In genomic region chr5:78677777-78678668, GRCh38 we compare ENCODE assay signal across 8 cellular contexts. TPM values are rescaled to one million over a fixed set of nuclear protein-coding genes. Genes with fewer than 3 reads are reported as not detected.
DNase-seq lines count a peak whose midpoint lies in the region; ATAC-seq and TF ChIP-seq lines count a peak whose summit lies in the region.

No MANE protein-coding gene starts in this region.

- TF ChIP-seq CTCF in GM13976 (IDR thresholded peaks at IDR 0.05; ENCODE audit: borderline replicate concordance, control extremely low read depth, extremely low read depth, insufficient read depth, missing control alignments) (no peak), fibroblast of lung (conservative IDR thresholded peaks at IDR 0.05 in 1 of 2, IDR thresholded peaks at IDR 0.05 in 1 of 2; ENCODE audit: low read depth in 1 of 2, low read length in 2 of 2) (peak; percentile 11 to 21)

- H3K27ac ChIP-seq in fibroblast of lung (ENCODE audit: insufficient read depth, low read length) (peak overlapping the region; percentile 72), skeletal muscle tissue (ENCODE audit: low read depth, low read length) (peak overlapping the region; percentile 50)

- H3K9me3 ChIP-seq in fibroblast of lung (ENCODE audit: control insufficient read depth, insufficient read depth, low read depth, low read length) (no peaks in the 10 kb centered on the region), skeletal muscle tissue (ENCODE audit: control insufficient read depth in 3 of 3, low read length in 3 of 3) (no peaks in the 10 kb centered on the region)

- DNase-seq in GM13976 (ENCODE audit: low spot score): peak; percentile 44
- peak; percentile 82 for DNase-seq in NCI-H446 treated with DMSO at 0.1 percent for 48 hours (lab: John Stamatoyannopoulos, UW)
- DNase-seq in fibroblast of lung (ENCODE audit: low read depth in 2 of 2): peak; percentile 98 to 99
- no peak for DNase-seq in iPS-NIHi7 (ENCODE audit: extremely low spot score)
- DNase-seq in NCI-H146 (lab: John Stamatoyannopoulos, UW): no peak

- H3K79me2 ChIP-seq in fibroblast of lung (ENCODE audit: control insufficient read depth, insufficient read depth, low read length): no peaks in the 10 kb centered on the region

- H3K4me1 ChIP-seq in fibroblast of lung (ENCODE audit: control insufficient read depth, extremely low read depth, insufficient read depth, low read length) (peaks cover 14% of the 10 kb centered on the region), skeletal muscle tissue (ENCODE audit: control insufficient read depth in 3 of 3, insufficient read depth in 3 of 3, low read length in 3 of 3) (peaks cover 0 to 2% (median 0%) of the 10 kb centered on the region in 3 donors)

- H3K9ac ChIP-seq in fibroblast of lung (ENCODE audit: insufficient read depth, low read length) (peak overlapping the region; percentile 20), skeletal muscle tissue (ENCODE audit: low read depth in 1 of 3, low read length in 3 of 3) (no peak overlapping the region)

- in situ Hi-C loops in GM13976 (cut with MboI; ENCODE audit: low sequenced_read_pairs, unreplicated experiment): no loop called here

- H3K4me3 ChIP-seq in fibroblast of lung (replicated peaks in 1 of 4; ENCODE audit: control extremely low read depth in 1 of 4, insufficient read depth in 1 of 4, low read depth in 3 of 4, low read length in 4 of 4) (peak overlapping the region in 1 of 4 experiments; percentile 3), skeletal muscle tissue (ENCODE audit: low read length in 3 of 3) (no peak overlapping the region)

- ATAC-seq in GM19035 (IDR thresholded peaks at IDR 0.05; ENCODE audit: unreplicated experiment): no peak
- no peak for ATAC-seq in HG03039 (IDR thresholded peaks at IDR 0.05; ENCODE audit: unreplicated experiment)

- H3K27me3 ChIP-seq in fibroblast of lung (ENCODE audit: control insufficient read depth, insufficient read depth, low read length) (no peaks in the 10 kb centered on the region), skeletal muscle tissue (ENCODE audit: control insufficient read depth in 3 of 3, insufficient read depth in 3 of 3, low read length in 3 of 3) (no peaks in the 10 kb centered on the region)

- peak overlapping the region; percentile 8 for H3K4me2 ChIP-seq in fibroblast of lung (ENCODE audit: extremely low read depth, insufficient read depth, low read length)

- no peaks in the 10 kb centered on the region for H4K20me1 ChIP-seq in fibroblast of lung (ENCODE audit: control insufficient read depth, extremely low read depth, insufficient read depth, low read length)

- H3K36me3 ChIP-seq in fibroblast of lung (ENCODE audit: control insufficient read depth, insufficient read depth, low read length): no peaks in the 10 kb centered on the region
- H3K36me3 ChIP-seq in skeletal muscle tissue (ENCODE audit: control insufficient read depth in 3 of 3, insufficient read depth in 3 of 3, low read length in 3 of 3): no peaks in the 10 kb centered on the region

- H2AFZ ChIP-seq in fibroblast of lung (ENCODE audit: low read length): no peak overlapping the region

RNA-seq across cellular contexts. Expression of gene LHFPL2, which starts 29.5 kb away (rescaled TPM):
- total RNA-seq in fibroblast of lung (38.8 and 51.4 TPM in 2 replicates), skeletal muscle tissue (54.8 TPM)
- 13.7 and 27.4 TPM in 2 replicates for polyA plus RNA-seq in fibroblast of lung
- 14.6 and 32.5 TPM in 2 replicates for polyA plus RNA-seq in fibroblast of lung (2012)
- 13.7 and 57.6 TPM in 2 replicates for polyA minus RNA-seq in fibroblast of lung (ENCODE audit: low replicate concordance)

Comparison
In these comparisons a context has a peak if more than half of its experiments do, and no peak if none do; other contexts are left out.
1. DNase-seq: peak in GM13976 (single experiment), NCI-H446 treated with DMSO at 0.1 percent for 48 hours (single experiment) and fibroblast of lung (2 of 2); none in iPS-NIHi7 (single experiment) and NCI-H146 (single experiment).